In genomic region chr4:42644897-42645296, GRCh38 we compare ENCODE assay signal across 1 cellular context.
TF ChIP-seq lines count a peak whose summit lies in the region.

No MANE protein-coding gene starts in this region.

TF ChIP-seq in GM12878, 131 proteins besides CTCF, POLR2A, EP300 and RAD21 (continued from another document):
- TF ChIP-seq BCLAF1 (IDR thresholded peaks at IDR 0.05) = no peak
TF ChIP-seq in GM12878: peak in this region for 0.
